8 cellular contexts compared by ENCODE assay signal in the genomic region with DNA sequence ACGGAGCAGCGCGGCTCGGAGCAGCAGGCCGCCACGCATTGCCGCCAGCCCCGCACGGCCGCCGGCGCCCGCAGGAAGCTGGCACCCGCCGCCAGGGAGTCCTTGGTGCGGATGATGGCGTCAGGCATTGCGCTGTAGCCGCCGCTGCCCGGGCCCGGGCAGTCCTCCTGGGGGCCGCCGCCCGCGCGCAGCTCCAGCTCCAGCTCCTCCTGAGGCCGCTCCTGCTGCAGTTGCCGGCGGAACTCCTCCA. TPM values are rescaled to one million over a fixed set of nuclear protein-coding genes. Genes with fewer than 3 reads are reported as not detected.
DNase-seq lines count a peak whose midpoint lies in the region; ATAC-seq and TF ChIP-seq lines count a peak whose summit lies in the region.

No MANE protein-coding gene starts in this region.

- TF ChIP-seq POLR2A in uterus (IDR thresholded peaks at IDR 0.05) = no peak

- H3K4me1 ChIP-seq in uterus = peaks cover 0 to 3% of the 10 kb centered on the region in 2 donors

- no peaks in the 10 kb centered on the region for H3K9me3 Mint-ChIP-seq in memory B cell

- H3K27me3 ChIP-seq in uterus = no peaks in the 10 kb centered on the region

- H3K9me3 ChIP-seq in uterus = no peaks in the 10 kb centered on the region

- peaks cover 6% of the 10 kb centered on the region for H3K4me1 Mint-ChIP-seq in memory B cell

- ATAC-seq in GM19035 (IDR thresholded peaks at IDR 0.05; ENCODE audit: unreplicated experiment) = peak; percentile 22
- ATAC-seq in HG03103 (IDR thresholded peaks at IDR 0.05; ENCODE audit: low read depth, unreplicated experiment) = peak; percentile 22
- peak; percentile 11 for ATAC-seq in memory B cell (ENCODE audit: low read depth)

- peaks cover 10% of the 10 kb centered on the region for H3K27me3 Mint-ChIP-seq in memory B cell

- peak overlapping the region; percentile 95 to 96 for H3K27ac ChIP-seq in uterus

- in situ Hi-C loops in astrocyte of the cerebellum (cut with HindIII; ENCODE audit: low sequenced_read_pairs) = no loop called here

- no peak overlapping the region for H3K27ac Mint-ChIP-seq in memory B cell

- peak overlapping the region; percentile 63 for H3K4me3 Mint-ChIP-seq in memory B cell

- H3K4me3 ChIP-seq in astrocyte of the cerebellum (ENCODE audit: low read depth, low read length) (peak overlapping the region; percentile 64), uterus (peak overlapping the region; percentile 44 to 86)

- no peaks in the 10 kb centered on the region for H3K36me3 Mint-ChIP-seq in memory B cell

- TF ChIP-seq CTCF in astrocyte of the cerebellum (IDR thresholded peaks at IDR 0.05; ENCODE audit: low read depth, low read length, missing control alignments) (no peak), uterus (IDR thresholded peaks at IDR 0.05) (no peak)

- no peaks in the 10 kb centered on the region for H3K36me3 ChIP-seq in uterus

- DNase-seq in astrocyte of the cerebellum (ENCODE audit: low read depth) (no peak), memory B cell (ENCODE audit: low spot score in 2 of 2) (peak; percentile 32 to 41), uterus (no peak), ecto neural progenitor cell (ENCODE audit: low spot score) (no peak), A172 (ENCODE audit: low spot score) (no peak), putamen (ENCODE audit: low spot score) (no peak)

- intact Hi-C loops in uterus (cut with DNase I; ENCODE audit: low total_unique reads) = no loop called here

RNA-seq across cellular contexts. Expression of a gene that starts 0.6 kb away (rescaled TPM):
- 10 to 100 TPM; 22.0 to 61.7 (median 29.8) TPM for total RNA-seq in uterus
- 43.4 and 43.9 TPM in 2 replicates for total RNA-seq in A172 (2014; rRNA removed; shearing (Covaris generic))

RNA-seq across cellular contexts. Expression of a gene that starts 34.4 kb away (rescaled TPM):
- under 1 TPM in 1 of 4 donors, not detected in 3; 0.55 TPM for total RNA-seq in uterus
- 0.22 and 1.0 TPM in 2 replicates for total RNA-seq in A172 (2014; rRNA removed; shearing (Covaris generic))

RNA-seq across cellular contexts. Expression of a gene that starts 59.4 kb away (rescaled TPM):
- total RNA-seq in uterus = 1 to 10 TPM in 1 of 4 donors, not detected in 3; 1.4 TPM
- 1.1 and 2.0 TPM in 2 replicates for total RNA-seq in A172 (2014; rRNA removed; shearing (Covaris generic))

Comparison
In these comparisons a context has a peak if more than half of its experiments do, and no peak if none do; other contexts are left out.
1. DNase-seq: peak in memory B cell (2 of 2); none in astrocyte of the cerebellum (single experiment), uterus (0 of 2), ecto neural progenitor cell (single experiment), A172 (single experiment) and putamen (single experiment).
2. Peak in every context shown above with its lines, with median percentiles within 50 percentile points of each other: ATAC-seq.